In genomic region chr1:47432071-47433036, GRCh38 we compare ENCODE assay signal across 8 cellular contexts. TPM values are rescaled to one million over a fixed set of nuclear protein-coding genes. Genes with fewer than 3 reads are reported as not detected.
DNase-seq lines count a peak whose midpoint lies in the region; ATAC-seq, FAIRE-seq and TF ChIP-seq lines count a peak whose summit lies in the region.

No MANE protein-coding gene starts in this region.

- H3K36me3 Mint-ChIP-seq in activated naive CD8-positive, alpha-beta T cell treated with anti-CD3 and anti-CD28 coated beads for 36 hours = peaks cover 20% of the 10 kb centered on the region

- H3K27me3 Mint-ChIP-seq in activated naive CD8-positive, alpha-beta T cell treated with anti-CD3 and anti-CD28 coated beads for 36 hours = peaks cover 80% of the 10 kb centered on the region

- 6 to 8% methylated on average over 32 of the region's 32 CpGs for WGBS in pancreas, 2 donors

- peak overlapping the region; percentile 52 for H3K4me3 Mint-ChIP-seq in activated naive CD8-positive, alpha-beta T cell treated with anti-CD3 and anti-CD28 coated beads for 36 hours

- peaks cover 5 to 16% (median 5%) of the 10 kb centered on the region in 3 donors for H3K4me1 ChIP-seq in pancreas

- H3K27ac ChIP-seq in pancreas = no peak overlapping the region

- no peaks in the 10 kb centered on the region for H3K9me3 ChIP-seq in pancreas

- peak; percentile 31 for DNase-seq in GF-D8 (lab: John Stamatoyannopoulos, UW)
- DNase-seq in SK-MEL-5 (ENCODE audit: low read depth, low spot score) = peak; percentile 80
- peak; percentile 54 for DNase-seq in activated naive CD8-positive, alpha-beta T cell treated with anti-CD3 and anti-CD28 coated beads for 36 hours
- DNase-seq in head of caudate nucleus = peak; percentile 39 to 87 (median 76)
- DNase-seq in pancreas = peak; percentile 68 to 84 (median 80)
- DNase-seq in HTR-8/SVneo (ENCODE audit: insufficient read length, low spot score) = no peak

- peaks cover 0 to 6% (median 2%) of the 10 kb centered on the region in 4 donors for H3K27me3 ChIP-seq in pancreas

- in situ Hi-C loops in SK-MEL-5 (cut with HindIII; ENCODE audit: low pct_unique_long_range_greater_than_20kb, low sequenced_read_pairs) = no loop called here

- peak; percentile 59 to 88 (median 72) for TF ChIP-seq CTCF in pancreas (IDR thresholded peaks at IDR 0.05)

- H3K27ac Mint-ChIP-seq in activated naive CD8-positive, alpha-beta T cell treated with anti-CD3 and anti-CD28 coated beads for 36 hours = no peak overlapping the region

- H3K4me3 ChIP-seq in pancreas = peak overlapping the region in 1 of 4 donors; percentile 26

- no peaks in the 10 kb centered on the region for H3K36me3 ChIP-seq in pancreas

- ATAC-seq in HG03196 (IDR thresholded peaks at IDR 0.05; ENCODE audit: unreplicated experiment) (peak; percentile 33), pancreas (peak; percentile 62 to 85 (median 82)), HG03108 (IDR thresholded peaks at IDR 0.05; ENCODE audit: unreplicated experiment) (no peak)

- H3K4me1 Mint-ChIP-seq in activated naive CD8-positive, alpha-beta T cell treated with anti-CD3 and anti-CD28 coated beads for 36 hours = peaks cover 44% of the 10 kb centered on the region

- no peak for FAIRE-seq in pancreas (lab: Jason Lieb, UNC)
- no peak for FAIRE-seq in HTR-8/SVneo (lab: Jason Lieb, UNC)

- H3K9me3 Mint-ChIP-seq in activated naive CD8-positive, alpha-beta T cell treated with anti-CD3 and anti-CD28 coated beads for 36 hours = no peaks in the 10 kb centered on the region

- intact Hi-C loops in head of caudate nucleus (cut with DNase I) (no loop called here), pancreas (cut with DNase I) (loop anchor here in 1 of 3 donors (5.0 kb wide), 1 partner anchor 295 kb away; no protein-coding TSS in a partner anchor)

RNA-seq across cellular contexts. Expression of gene FOXD2, which starts 5.5 kb away (rescaled TPM):
- 0.79 and 1.0 TPM in 2 replicates for total RNA-seq in SK-MEL-5 (2014; rRNA removed; shearing (Covaris generic))
- 2.3 and 3.1 TPM in 2 replicates for polyA plus RNA-seq in SK-MEL-5 (2015; cell fraction: cytosol; rRNA removed)
- polyA plus RNA-seq in SK-MEL-5 (2015; cell fraction: nucleus; rRNA removed) = 0.72 and 1.8 TPM in 2 replicates
- under 1 TPM in 1 of 2 experiments, not detected in 1; 0.04 TPM for total RNA-seq in activated naive CD8-positive, alpha-beta T cell treated with anti-CD3 and anti-CD28 coated beads for 36 hours
- total RNA-seq in pancreas = under 1 TPM; 0.04 to 0.19 (median 0.09) TPM
- polyA plus RNA-seq in pancreas = under 1 TPM; 0.02 to 0.08 TPM

RNA-seq across cellular contexts. Expression of gene FOXE3, which starts 16.3 kb away (rescaled TPM):
- not detected in 2 replicates for total RNA-seq in SK-MEL-5 (2014; rRNA removed; shearing (Covaris generic))
- polyA plus RNA-seq in SK-MEL-5 (2015; cell fraction: cytosol; rRNA removed) = not detected in 2 replicates
- polyA plus RNA-seq in SK-MEL-5 (2015; cell fraction: nucleus; rRNA removed) = not detected in 2 replicates
- not detected for total RNA-seq in activated naive CD8-positive, alpha-beta T cell treated with anti-CD3 and anti-CD28 coated beads for 36 hours
- total RNA-seq in pancreas = not detected
- not detected for polyA plus RNA-seq in pancreas
